Comparison of ENCODE assay signal across 15 cellular contexts in the genomic region with DNA sequence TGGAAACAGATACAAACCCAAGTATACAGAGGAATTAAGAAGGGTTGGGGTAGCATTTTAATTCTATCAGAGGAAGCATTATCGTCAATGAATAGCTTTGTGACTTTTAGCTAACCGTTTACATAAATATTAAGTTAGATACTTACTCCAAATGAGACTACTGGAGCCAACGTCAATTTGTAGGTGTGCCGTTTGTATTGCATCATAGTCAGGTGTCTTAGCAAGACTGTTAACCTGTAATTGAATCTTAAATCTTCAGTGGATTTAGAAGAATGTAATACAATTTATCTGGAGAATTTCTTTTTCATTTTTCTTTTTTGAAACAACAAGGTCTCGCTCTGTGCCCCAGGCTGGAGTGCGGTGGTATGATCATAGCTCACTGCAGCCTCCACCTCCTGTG. TPM values are rescaled to one million over a fixed set of nuclear protein-coding genes. Genes with fewer than 3 reads are reported as not detected.
DNase-seq lines count a peak whose midpoint lies in the region; ATAC-seq and TF ChIP-seq lines count a peak whose summit lies in the region.
"Had no signal": no experiment of that assay in that cellular context is flagged by ENCODE, and none has a peak within 500 bp of the region (broad histone marks: within the 10 kb centered on the region; RNA-seq: fewer than 3 reads in every experiment).

No MANE protein-coding gene starts in this region.

- peaks cover 61% of the 10 kb centered on the region for H3K4me1 Mint-ChIP-seq in CD4-positive, alpha-beta T cell (ENCODE audit: low read depth)

- TF ChIP-seq CTCF in CD4-positive, alpha-beta T cell (IDR thresholded peaks at IDR 0.05): no peak

- H3K27me3 ChIP-seq in CD4-positive, alpha-beta T cell (ENCODE audit: control insufficient read depth, insufficient read depth, low read length): no peaks in the 10 kb centered on the region
- H3K27me3 ChIP-seq: BLaER1 treated with 17β-estradiol and CSF1 and Interleukin-3, amounts not matched to agents 10 nM and 100 nM had no signal

- intact Hi-C loops in CD4-positive, alpha-beta T cell (cut with DNase I, micrococcal nuclease): no loop called here

- no peak overlapping the region for H3K27ac ChIP-seq in CD4-positive, alpha-beta T cell (ENCODE audit: low read depth, low read length)
- peak overlapping the region; percentile 89 for H3K27ac ChIP-seq in caudate nucleus (ENCODE audit: low read depth, low read length)
- H3K27ac ChIP-seq: BLaER1 treated with 17β-estradiol and CSF1 and Interleukin-3, amounts not matched to agents 10 nM and 100 nM; GM23248 had no signal

- no peaks in the 10 kb centered on the region for H3K9me3 ChIP-seq in CD4-positive, alpha-beta T cell (ENCODE audit: control insufficient read depth, low read length)
- H3K9me3 ChIP-seq: BLaER1 treated with 17β-estradiol and CSF1 and Interleukin-3, amounts not matched to agents 10 nM and 100 nM had no signal

- H3K27me3 Mint-ChIP-seq in CD4-positive, alpha-beta T cell: no peaks in the 10 kb centered on the region
- H3K27me3 Mint-ChIP-seq: CD4-positive, alpha-beta memory T cell had no signal

- no peak for ATAC-seq in CD4-positive, alpha-beta T cell (ENCODE audit: poor library complexity)
- ATAC-seq in left lobe of liver (peak; percentile 57), GM21447 (IDR thresholded peaks at IDR 0.05; ENCODE audit: unreplicated experiment) (no peak), HG03354 (IDR thresholded peaks at IDR 0.05; ENCODE audit: poor library complexity, severe bottlenecking, unreplicated experiment) (no peak)
- ATAC-seq: GM12878 had no signal

- no peak for DNase-seq in CD4-positive, alpha-beta T cell
- DNase-seq in caudate nucleus (lab: John Stamatoyannopoulos, UW): no peak
- DNase-seq in left lobe of liver (ENCODE audit: low spot score): no peak
- DNase-seq in superior temporal gyrus (ENCODE audit: extremely low spot score): peak; percentile 26
- no peak for DNase-seq in activated CD4-positive, alpha-beta T cell treated with anti-CD3 and anti-CD28 coated beads for 1 hour
- DNase-seq in NCI-H226: no peak
- DNase-seq: ACHN; CD4-positive, alpha-beta memory T cell; DMS79; GM23248; H7 had no signal

- H3K4me3 Mint-ChIP-seq in CD4-positive, alpha-beta T cell: no peak overlapping the region
- H3K4me3 Mint-ChIP-seq: CD4-positive, alpha-beta memory T cell had no signal

- H3K9me3 Mint-ChIP-seq in CD4-positive, alpha-beta T cell: no peaks in the 10 kb centered on the region
- H3K9me3 Mint-ChIP-seq: CD4-positive, alpha-beta memory T cell had no signal

- CTCF ChIA-PET in CD4-positive, alpha-beta T cell (lab: Charles Lee): interaction anchor here (1.5 kb wide), 1 partner anchor 102 kb away, joined by 4 read pairs; no protein-coding TSS in a partner anchor

- POLR2A ChIA-PET in CD4-positive, alpha-beta T cell (lab: Charles Lee): interaction anchor here (0.6 to 4.0 kb wide), 8 partner anchors 10 to 347 kb away, joined by 3 to 10 read pairs (median 4); a partner anchor contains a TSS

- peaks cover 52% of the 10 kb centered on the region for H3K36me3 Mint-ChIP-seq in CD4-positive, alpha-beta T cell (ENCODE audit: low read depth)

- H3K27ac Mint-ChIP-seq in CD4-positive, alpha-beta T cell: peak overlapping the region; percentile 89

RNA-seq across cellular contexts. Expression of a gene that starts 55.1 kb away (rescaled TPM):
- 10 to 100 TPM; 90.7 to 92.4 TPM for total RNA-seq in CD4-positive, alpha-beta T cell
- total RNA-seq in left lobe of liver: 14.7 TPM
